19 cellular contexts compared by ENCODE assay signal in the genomic region with DNA sequence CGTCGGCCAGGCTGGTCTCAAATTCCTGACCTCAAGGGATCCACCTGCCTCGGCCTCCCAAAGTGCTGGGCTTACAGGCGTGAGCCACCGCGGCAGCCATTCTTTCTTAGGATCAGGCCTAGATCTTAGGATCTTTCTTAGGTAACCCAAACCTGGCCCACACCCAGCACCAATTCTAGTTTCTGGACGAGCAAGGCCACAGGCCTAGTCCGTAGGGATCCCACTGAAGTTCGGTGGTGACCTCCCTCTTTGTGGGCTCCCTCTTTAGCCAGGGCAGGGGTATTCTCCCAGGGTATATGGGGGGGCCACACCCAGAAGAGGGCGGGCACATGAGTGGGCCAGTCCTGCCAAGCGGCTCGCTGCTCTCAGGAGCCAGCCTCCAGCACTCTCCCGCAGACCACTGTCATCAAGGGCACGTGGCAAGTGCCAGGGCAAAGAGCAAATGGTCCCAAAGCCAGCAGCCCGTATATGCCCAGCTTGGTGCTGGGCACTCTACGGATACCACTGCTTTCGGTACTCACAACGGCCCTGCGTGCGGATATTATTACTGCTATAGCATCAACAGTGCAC. TPM values are rescaled to one million over a fixed set of nuclear protein-coding genes. Genes with fewer than 3 reads are reported as not detected.
DNase-seq lines count a peak whose midpoint lies in the region; ATAC-seq and TF ChIP-seq lines count a peak whose summit lies in the region.
"Had no signal": no experiment of that assay in that cellular context is flagged by ENCODE, and none has a peak within 500 bp of the region (broad histone marks: within the 10 kb centered on the region; RNA-seq: fewer than 3 reads in every experiment).

No MANE protein-coding gene starts in this region.

- no peak for TF ChIP-seq POLR2A in gastroesophageal sphincter (IDR thresholded peaks at IDR 0.05)

- no peak for TF ChIP-seq CTCF in ascending aorta (IDR thresholded peaks at IDR 0.05)
- TF ChIP-seq CTCF in gastroesophageal sphincter (IDR thresholded peaks at IDR 0.05), result no peak
- TF ChIP-seq CTCF in osteocyte (IDR thresholded peaks at IDR 0.05), result no peak
- TF ChIP-seq CTCF in tibial artery (IDR thresholded peaks at IDR 0.05), result no peak
- no peak for TF ChIP-seq CTCF in endodermal cell (conservative IDR thresholded peaks at IDR 0.05)

- 90 to 100% methylated on average over 1 to 9 of the region's 20 CpGs for WGBS in gastroesophageal sphincter (ENCODE audit: low coverage in 1 of 2), 2 donors
- 91 to 94% methylated on average over 20 of the region's 20 CpGs for WGBS in endodermal cell (ENCODE audit: insufficient coverage in 1 of 2, insufficient read length in 1 of 2), 2 experiments

- H3K27ac Mint-ChIP-seq in osteocyte (ENCODE audit: unreplicated experiment) (peak overlapping the region; percentile 93), endodermal cell (no peak overlapping the region)
- H3K27ac Mint-ChIP-seq: activated naive CD8-positive, alpha-beta T cell; activated T-helper 2 cell treated with anti-CD3 and anti-CD28 coated beads, Interferon-gamma antibody, Interleukin-2, Interleukin-4, amounts not matched to agents 10 μg/mL and 5 μg/mL and 100 μg/mL, durations not matched to agents 14 hours and 24 hours and 36 hours; CD4-positive, alpha-beta T cell; H9 had no signal

- no peak for TF ChIP-seq EP300 in gastroesophageal sphincter (IDR thresholded peaks at IDR 0.05)

- H3K4me3 Mint-ChIP-seq in osteocyte (ENCODE audit: unreplicated experiment) (no peak overlapping the region), endodermal cell (no peak overlapping the region)
- H3K4me3 Mint-ChIP-seq: activated naive CD8-positive, alpha-beta T cell; CD4-positive, alpha-beta T cell; H9 had no signal

- H3K9me3 Mint-ChIP-seq in osteocyte (ENCODE audit: unreplicated experiment) (no peaks in the 10 kb centered on the region), endodermal cell (no peaks in the 10 kb centered on the region)
- H3K9me3 Mint-ChIP-seq: activated T-helper 2 cell treated with anti-CD3 and anti-CD28 coated beads, Interferon-gamma antibody, Interleukin-2, Interleukin-4, amounts not matched to agents 10 μg/mL and 5 μg/mL and 100 μg/mL, durations not matched to agents 14 hours and 24 hours and 36 hours; CD4-positive, alpha-beta T cell; H9 had no signal

- H3K36me3 ChIP-seq in ascending aorta (peaks cover 7 to 38% of the 10 kb centered on the region in 2 donors), gastroesophageal sphincter (peaks cover 0 to 4% of the 10 kb centered on the region in 2 donors), tibial artery (peaks cover 0 to 13% (median 11%) of the 10 kb centered on the region in 3 donors), endodermal cell (ENCODE audit: control insufficient read depth, insufficient read depth, low read length) (no peaks in the 10 kb centered on the region)

- H3K4me1 ChIP-seq in ascending aorta, result peaks cover 26 to 67% of the 10 kb centered on the region in 2 donors
- H3K4me1 ChIP-seq in gastroesophageal sphincter, result peaks cover 5 to 100% (median 81%) of the 10 kb centered on the region in 3 donors
- H3K4me1 ChIP-seq in tibial artery, result peaks cover 6 to 88% (median 75%) of the 10 kb centered on the region in 4 donors
- H3K4me1 ChIP-seq in endodermal cell (ENCODE audit: control insufficient read depth, insufficient read depth, low read length), result no peaks in the 10 kb centered on the region

- H3K36me3 Mint-ChIP-seq in osteocyte (ENCODE audit: unreplicated experiment) (peaks cover 23% of the 10 kb centered on the region), endodermal cell (ENCODE audit: low read depth) (no peaks in the 10 kb centered on the region)
- H3K36me3 Mint-ChIP-seq: activated naive CD8-positive, alpha-beta T cell had no signal

- H3K9me3 ChIP-seq in ascending aorta (no peaks in the 10 kb centered on the region), gastroesophageal sphincter (no peaks in the 10 kb centered on the region), tibial artery (no peaks in the 10 kb centered on the region), endodermal cell (ENCODE audit: control insufficient read depth, low read length) (no peaks in the 10 kb centered on the region)

- H3K27me3 ChIP-seq in ascending aorta (no peaks in the 10 kb centered on the region), gastroesophageal sphincter (no peaks in the 10 kb centered on the region), tibial artery (no peaks in the 10 kb centered on the region), endodermal cell (ENCODE audit: control insufficient read depth, insufficient read depth, low read length, poor library complexity, severe bottlenecking) (peaks cover 25% of the 10 kb centered on the region)

- H3K27ac ChIP-seq in ascending aorta (peak overlapping the region; percentile 100), gastroesophageal sphincter (peak overlapping the region in 3 of 4 donors; percentile 97 to 99 (median 98)), tibial artery (peak overlapping the region; percentile 99), endodermal cell (ENCODE audit: low read depth, low read length) (no peak overlapping the region)

- H3K27me3 Mint-ChIP-seq in osteocyte (ENCODE audit: unreplicated experiment) (no peaks in the 10 kb centered on the region), endodermal cell (ENCODE audit: insufficient read depth) (peaks cover 27% of the 10 kb centered on the region)

- H3K9ac ChIP-seq in endodermal cell (ENCODE audit: extremely low read depth, low read length, poor library complexity, severe bottlenecking), result no peak overlapping the region

- H3K4me1 Mint-ChIP-seq in osteocyte (ENCODE audit: unreplicated experiment) (peaks cover 96% of the 10 kb centered on the region), endodermal cell (peaks cover 6% of the 10 kb centered on the region)

- H3K4me3 ChIP-seq in ascending aorta (peak overlapping the region; percentile 23 to 82), gastroesophageal sphincter (no peak overlapping the region), tibial artery (peak overlapping the region; percentile 96 to 97), endodermal cell (ENCODE audit: low read length) (no peak overlapping the region)

- ATAC-seq in gastroesophageal sphincter, result no peak
- ATAC-seq: SK-N-SH treated with all-trans-retinoic acid at 6 μM for 48 hours had no signal

- intact Hi-C loops in ascending aorta (cut with DNase I) (loop anchor here (5.0 to 10.0 kb wide), 2 partner anchors 232 to 390 kb away; partner anchors contain the start of gene ECI2), tibial artery (cut with DNase I; ENCODE audit: low total_unique reads) (loop anchor here (5.0 to 10.0 kb wide), 5 partner anchors 102 to 618 kb away; partner anchors contain the start of genes ECI2 and FAM50B)

- DNase-seq in ascending aorta (ENCODE audit: low spot score in 2 of 2), result no peak
- no peak for DNase-seq in osteocyte (ENCODE audit: extremely low spot score, unreplicated experiment)
- peak; percentile 25 to 77 for DNase-seq in tibial artery
- DNase-seq in effector CD4-positive, alpha-beta T cell, result no peak
- DNase-seq in AG08396 (ENCODE audit: low spot score), result no peak
- DNase-seq in NCI-H2171 treated with DMSO at 0.1 percent for 48 hours (lab: John Stamatoyannopoulos, UW), result no peak
- DNase-seq in endodermal cell, result no peak
- DNase-seq: activated CD4-positive, alpha-beta T cell treated with anti-CD3 and anti-CD28 coated beads, Interleukin-2, amount 50 U/mL, for 1 hour; CD4-positive, alpha-beta T cell; H9; KBM-7; mammary epithelial cell; NCI-H1436 treated with DMSO at 0.1 percent for 48 hours; stimulated activated CD8-positive, alpha-beta memory T cell treated with anti-CD3 and anti-CD28 coated beads, Interleukin-4, amount 100 ng/mL, for 48 hours; T-helper 9 cell had no signal

RNA-seq across cellular contexts. Expression of gene PXDC1, which starts 6.5 kb away (rescaled TPM):
- total RNA-seq in ascending aorta, result 310 TPM
- total RNA-seq in gastroesophageal sphincter, result 100 to 1,000 TPM in 3 of 4 donors, 10 to 100 TPM in 1; 78.3 to 182 (median 152) TPM
- 129 and 131 TPM in 2 replicates for total RNA-seq in osteocyte
- total RNA-seq in endodermal cell, result 1 to 10 TPM; 3.3 to 4.6 TPM
- 8.0 TPM for polyA plus RNA-seq in endodermal cell (2013, experiment 1 of 2)
- 9.8 TPM for polyA plus RNA-seq in endodermal cell (2013, experiment 2 of 2)

Comparison
In these comparisons a context has a peak if more than half of its experiments do, and no peak if none do; other contexts are left out.
1. DNase-seq: peak in tibial artery (2 of 2); none in ascending aorta (0 of 2), osteocyte (single experiment), effector CD4-positive, alpha-beta T cell (single experiment), AG08396 (single experiment), NCI-H2171 treated with DMSO at 0.1 percent for 48 hours (single experiment) and endodermal cell (single experiment).
2. H3K4me3 ChIP-seq: peak in ascending aorta (2 of 2) and tibial artery (2 of 2); none in gastroesophageal sphincter (0 of 2) and endodermal cell (single experiment).
3. RNA of gene PXDC1, which starts 6.5 kb away (total RNA-seq): 310 TPM in ascending aorta (single experiment), 78.3 to 182 TPM in gastroesophageal sphincter and 129 to 131 TPM in osteocyte; 3.3 to 4.6 TPM in endodermal cell; every median in the first group is over 10 times any median in the second.